ENCODE assay signal across 1 cellular context in genomic region chr6:151181701-151182367, GRCh38.
TF ChIP-seq lines count a peak whose summit lies in the region.

No MANE protein-coding gene starts in this region.

TF ChIP-seq in HepG2, 621 proteins besides CTCF, POLR2A, EP300 and RAD21:
- TF ChIP-seq RERE (CRISPR knock-in tag; IDR thresholded peaks at IDR 0.05; ENCODE audit: low read depth) (no peak), ZHX1 (CRISPR knock-in tag; IDR thresholded peaks at IDR 0.05; ENCODE audit: low read depth) (no peak), EEA1 (CRISPR knock-in tag; IDR thresholded peaks at IDR 0.05; ENCODE audit: borderline replicate concordance) (no peak), AHDC1 (CRISPR knock-in tag; IDR thresholded peaks at IDR 0.05; ENCODE audit: borderline replicate concordance) (no peak), ONECUT2 (CRISPR knock-in tag; IDR thresholded peaks at IDR 0.05) (no peak), ZNF430 (CRISPR knock-in tag; IDR thresholded peaks at IDR 0.05) (no peak), ZBTB34 (CRISPR knock-in tag; IDR thresholded peaks at IDR 0.05) (no peak), MXD4 (CRISPR knock-in tag; IDR thresholded peaks at IDR 0.05) (no peak)
TF ChIP-seq in HepG2: peak in this region for 0.
